Comparison of ENCODE assay signal across 35 cellular contexts in genomic region chr5:89885670-89886069, GRCh38.
"Had no signal": no experiment of that assay in that cellular context is flagged by ENCODE, and none has a peak within 500 bp of the region (broad histone marks: within the 10 kb centered on the region; RNA-seq: fewer than 3 reads in every experiment).

No MANE protein-coding gene starts in this region.

- H3K9me3 ChIP-seq: MG63 had no signal

- H3K4me3 ChIP-seq: MG63 had no signal

- H3K36me3 ChIP-seq: MG63 had no signal

- DNase-seq: Karpas-422, Kasumi-1, MG63, MM.1S, MV-4-11, NCI-H1048, NCI-H1092, NCI-H1092 treated with DMSO at 0.1 percent for 48 hours, NCI-H1105, NCI-H1105 treated with DMSO at 0.1 percent for 48 hours, NCI-H1417, NCI-H1417 treated with DMSO at 0.1 percent for 48 hours, NCI-H1436, NCI-H1436 treated with DMSO at 0.1 percent for 48 hours, NCI-H146, NCI-H1694, NCI-H1694 treated with DMSO at 0.1 percent for 48 hours, NCI-H187, NCI-H187 treated with DMSO at 0.1 percent for 48 hours, NCI-H1930, NCI-H2029, NCI-H2029 treated with DMSO at 0.1 percent for 48 hours, NCI-H2081, NCI-H2081 treated with DMSO at 0.1 percent for 48 hours, NCI-H2107, NCI-H2171, NCI-H2171 treated with DMSO at 0.1 percent for 48 hours, NCI-H2227 treated with DMSO at 0.1 percent for 48 hours, NCI-H226, NCI-H345, NCI-H446, NCI-H446 treated with DMSO at 0.1 percent for 48 hours, NCI-H510A, NCI-H510A treated with DMSO at 0.1 percent for 48 hours, NCI-H524 had no signal
